ENCODE assay signal across 8 cellular contexts in genomic region chr12:123237646-123238329, GRCh38.
DNase-seq lines count a peak whose midpoint lies in the region; ATAC-seq lines count a peak whose summit lies in the region.

No MANE protein-coding gene starts in this region.

- no peak for ATAC-seq in HG03521 (IDR thresholded peaks at IDR 0.05; ENCODE audit: unreplicated experiment)

- peak; percentile 24 to 42 for DNase-seq in NOMO-1 (lab: John Stamatoyannopoulos, UW; ENCODE audit: unreplicated experiment in 2 of 2)
- no peak for DNase-seq in NOMO-1 treated with dmso at 0.1 percent for 144 hours (lab: John Stamatoyannopoulos, UW; ENCODE audit: unreplicated experiment)
- DNase-seq in NCI-H2227 treated with DMSO at 0.1 percent for 48 hours (lab: John Stamatoyannopoulos, UW), result peak; percentile 51
- peak; percentile 72 to 78 for DNase-seq in activated CD4-positive, alpha-beta T cell treated with anti-CD3 and anti-CD28 coated beads, Interleukin-2, amount 50 U/mL, for 4 hours
- peak; percentile 51 for DNase-seq in effector CD8-positive, alpha-beta T cell (lab: John Stamatoyannopoulos, UW)
- DNase-seq in midbrain (lab: John Stamatoyannopoulos, UW), result peak; percentile 43
- DNase-seq in stimulated activated CD8-positive, alpha-beta memory T cell treated with anti-CD3 and anti-CD28 coated beads, Interleukin-4, amount 100 ng/mL, for 48 hours, result peak; percentile 84
